In genomic region chr4:99979872-99980271, GRCh38 we compare ENCODE assay signal across 18 cellular contexts.
"Had no signal": no experiment of that assay in that cellular context is flagged by ENCODE, and none has a peak within 500 bp of the region (broad histone marks: within the 10 kb centered on the region; RNA-seq: fewer than 3 reads in every experiment).

No MANE protein-coding gene starts in this region.

- H3K27me3 ChIP-seq: spleen, tibial artery, vagina had no signal

- H3K9me3 ChIP-seq: vagina had no signal

- H3K4me3 Mint-ChIP-seq: activated naive CD8-positive, alpha-beta T cell treated with anti-CD3 and anti-CD28 coated beads, Interleukin-2, amount 10 ng/mL, durations not matched to agents 7 days and 5 days; natural killer cell treated with Interleukin-12 subunit alpha and Interleukin-12 subunit beta and Interleukin-15 and Interleukin-18, amount 100 ng/mL, for 72 hours; stimulated activated memory B cell treated with anti-CD40 and anti-IgM and Interleukin-4, amounts not matched to agents 10 μg/mL and 1 μg/mL and 100 μg/mL, for 72 hours had no signal

- H3K4me3 ChIP-seq: spleen, tibial artery, vagina had no signal

- H3K4me1 ChIP-seq: spleen, tibial artery, vagina had no signal

- DNase-seq: activated CD4-positive, alpha-beta T cell treated with anti-CD3 and anti-CD28 coated beads, Interleukin-2, amount 50 U/mL, for 48 hours; activated CD4-positive, CD25-positive, alpha-beta regulatory T cell treated with anti-CD3 and anti-CD28 coated beads, Interleukin-2, amount 50 U/mL, for 72 hours; activated naive CD8-positive, alpha-beta T cell treated with anti-CD3 and anti-CD28 coated beads, Interleukin-2, amount 10 ng/mL, durations not matched to agents 7 days and 5 days; activated T-cell treated with anti-CD3 and anti-CD28 coated beads, Interleukin-2, amount 50 U/mL, for 48 hours; central memory CD4-positive, alpha-beta T cell; cortex of kidney; effector memory CD4-positive, alpha-beta T cell; head of caudate nucleus; nucleus accumbens; right cardiac atrium; spleen; stimulated activated CD4-positive, alpha-beta T cell treated with anti-CD3 and anti-CD28 coated beads, Interleukin-1b, Interleukin-23, amount 100 ng/mL, for 48 hours; tibial artery had no signal

- H3K27ac ChIP-seq: epithelial cell of prostate, spleen, tibial artery, vagina had no signal

- H3K27me3 Mint-ChIP-seq: progenitor cell of endocrine pancreas had no signal

- H3K27ac Mint-ChIP-seq: activated naive CD8-positive, alpha-beta T cell treated with anti-CD3 and anti-CD28 coated beads, Interleukin-2, amount 10 ng/mL, durations not matched to agents 7 days and 5 days; natural killer cell treated with Interleukin-12 subunit alpha and Interleukin-12 subunit beta and Interleukin-15 and Interleukin-18, amount 100 ng/mL, for 72 hours; progenitor cell of endocrine pancreas; stimulated activated memory B cell treated with anti-CD40 and anti-IgM and Interleukin-4, amounts not matched to agents 10 μg/mL and 1 μg/mL and 100 μg/mL, for 72 hours had no signal

- H3K36me3 ChIP-seq: spleen, tibial artery, vagina had no signal

- H3K4me1 Mint-ChIP-seq: activated naive CD8-positive, alpha-beta T cell treated with anti-CD3 and anti-CD28 coated beads, Interleukin-2, amount 10 ng/mL, durations not matched to agents 7 days and 5 days; stimulated activated memory B cell treated with anti-CD40 and anti-IgM and Interleukin-4, amounts not matched to agents 10 μg/mL and 1 μg/mL and 100 μg/mL, for 72 hours had no signal

- ATAC-seq: natural killer cell treated with Interleukin-12 subunit alpha and Interleukin-12 subunit beta and Interleukin-15 and Interleukin-18, amount 100 ng/mL, for 72 hours; right cardiac atrium; stimulated activated memory B cell treated with anti-CD40 and anti-IgM and Interleukin-4, amounts not matched to agents 10 μg/mL and 1 μg/mL and 100 μg/mL, for 72 hours had no signal

- H3K36me3 Mint-ChIP-seq: activated naive CD8-positive, alpha-beta T cell treated with anti-CD3 and anti-CD28 coated beads, Interleukin-2, amount 10 ng/mL, durations not matched to agents 7 days and 5 days; natural killer cell treated with Interleukin-12 subunit alpha and Interleukin-12 subunit beta and Interleukin-15 and Interleukin-18, amount 100 ng/mL, for 72 hours; stimulated activated memory B cell treated with anti-CD40 and anti-IgM and Interleukin-4, amounts not matched to agents 10 μg/mL and 1 μg/mL and 100 μg/mL, for 72 hours had no signal
